ENCODE assay signal across 21 cellular contexts in genomic region chr17:56424005-56424404, GRCh38.
DNase-seq lines count a peak whose midpoint lies in the region; ATAC-seq and TF ChIP-seq lines count a peak whose summit lies in the region.
"Had no signal": no experiment of that assay in that cellular context is flagged by ENCODE, and none has a peak within 500 bp of the region (broad histone marks: within the 10 kb centered on the region; RNA-seq: fewer than 3 reads in every experiment).

No MANE protein-coding gene starts in this region.

- H3K36me3 Mint-ChIP-seq in activated CD4-positive, alpha-beta T cell treated with anti-CD3 and anti-CD28 coated beads, Interleukin-2, amount 10 ng/mL, durations not matched to agents 24 days and 14 days (ENCODE audit: low read depth) = no peaks in the 10 kb centered on the region
- H3K36me3 Mint-ChIP-seq in stimulated activated naive CD8-positive, alpha-beta T cell treated with anti-CD3 and anti-CD28 coated beads, Interleukin-15, Interleukin-2, amounts not matched to agents 100 ng/mL and 50 ng/mL, for 24 hours (ENCODE audit: low read depth) = no peaks in the 10 kb centered on the region
- no peaks in the 10 kb centered on the region for H3K36me3 Mint-ChIP-seq in nephron progenitor cell (ENCODE audit: low read depth)
- H3K36me3 Mint-ChIP-seq: CD4-positive, CD25-positive, alpha-beta regulatory T cell; CD8-positive, alpha-beta memory T cell had no signal

- peak overlapping the region; percentile 18 for H3K27ac Mint-ChIP-seq in activated CD4-positive, alpha-beta T cell treated with anti-CD3 and anti-CD28 coated beads, Interleukin-2, amount 10 ng/mL, durations not matched to agents 24 days and 14 days
- peak overlapping the region; percentile 33 for H3K27ac Mint-ChIP-seq in stimulated activated naive CD8-positive, alpha-beta T cell treated with anti-CD3 and anti-CD28 coated beads, Interleukin-15, Interleukin-2, amounts not matched to agents 100 ng/mL and 50 ng/mL, for 24 hours
- peak overlapping the region; percentile 58 for H3K27ac Mint-ChIP-seq in nephron progenitor cell
- H3K27ac Mint-ChIP-seq: B cell; CD4-positive, CD25-positive, alpha-beta regulatory T cell; CD8-positive, alpha-beta memory T cell; HFFc6 had no signal

- intact Hi-C loops in activated CD4-positive, alpha-beta T cell treated with anti-CD3 and anti-CD28 coated beads, Interleukin-2, amount 10 ng/mL, durations not matched to agents 24 days and 14 days (cut with micrococcal nuclease) = no loop called here

- H3K9me3 Mint-ChIP-seq in activated CD4-positive, alpha-beta T cell treated with anti-CD3 and anti-CD28 coated beads, Interleukin-2, amount 10 ng/mL, durations not matched to agents 24 days and 14 days = no peaks in the 10 kb centered on the region
- H3K9me3 Mint-ChIP-seq in stimulated activated naive CD8-positive, alpha-beta T cell treated with anti-CD3 and anti-CD28 coated beads, Interleukin-15, Interleukin-2, amounts not matched to agents 100 ng/mL and 50 ng/mL, for 24 hours = no peaks in the 10 kb centered on the region
- no peaks in the 10 kb centered on the region for H3K9me3 Mint-ChIP-seq in nephron progenitor cell
- H3K9me3 Mint-ChIP-seq: CD8-positive, alpha-beta memory T cell; HFFc6 had no signal

- H3K27me3 Mint-ChIP-seq in activated CD4-positive, alpha-beta T cell treated with anti-CD3 and anti-CD28 coated beads, Interleukin-2, amount 10 ng/mL, durations not matched to agents 24 days and 14 days = peaks cover 4% of the 10 kb centered on the region
- H3K27me3 Mint-ChIP-seq in stimulated activated naive CD8-positive, alpha-beta T cell treated with anti-CD3 and anti-CD28 coated beads, Interleukin-15, Interleukin-2, amounts not matched to agents 100 ng/mL and 50 ng/mL, for 24 hours = peaks cover 17% of the 10 kb centered on the region
- no peaks in the 10 kb centered on the region for H3K27me3 Mint-ChIP-seq in nephron progenitor cell (ENCODE audit: low read depth, poor library complexity)

- TF ChIP-seq CTCF in nephron progenitor cell (IDR thresholded peaks at IDR 0.05) = no peak

- peaks cover 11% of the 10 kb centered on the region for H3K4me1 Mint-ChIP-seq in activated CD4-positive, alpha-beta T cell treated with anti-CD3 and anti-CD28 coated beads, Interleukin-2, amount 10 ng/mL, durations not matched to agents 24 days and 14 days
- peaks cover 21% of the 10 kb centered on the region for H3K4me1 Mint-ChIP-seq in stimulated activated naive CD8-positive, alpha-beta T cell treated with anti-CD3 and anti-CD28 coated beads, Interleukin-15, Interleukin-2, amounts not matched to agents 100 ng/mL and 50 ng/mL, for 24 hours (ENCODE audit: low read depth)
- no peaks in the 10 kb centered on the region for H3K4me1 Mint-ChIP-seq in nephron progenitor cell
- H3K4me1 Mint-ChIP-seq: B cell; CD4-positive, CD25-positive, alpha-beta regulatory T cell; CD8-positive, alpha-beta memory T cell had no signal

- no peak for DNase-seq in activated CD4-positive, alpha-beta T cell treated with anti-CD3 and anti-CD28 coated beads, Interleukin-2, amount 10 ng/mL, durations not matched to agents 24 days and 14 days
- no peak for DNase-seq in activated CD4-positive, alpha-beta T cell treated with anti-CD3 and anti-CD28 coated beads, Interleukin-2, amount 50 U/mL, for 4 hours
- no peak for DNase-seq in stimulated activated naive CD8-positive, alpha-beta T cell treated with anti-CD3 and anti-CD28 coated beads, Interleukin-15, Interleukin-2, amounts not matched to agents 100 U/mL and 50 U/mL, for 24 hours
- DNase-seq in nephron progenitor cell (no peak), NCI-H1694 (lab: John Stamatoyannopoulos, UW) (no peak)
- DNase-seq: 8988T; C1 segment of cervical spinal cord; CD4-positive, CD25-positive, alpha-beta regulatory T cell; CD8-positive, alpha-beta memory T cell; COR-L47; DMS 273 treated with DMSO at 0.1 percent for 48 hours; DMS53; DND-41; EL; GOT3; H7; HFFc6 had no signal

- no peak for ATAC-seq in stimulated activated naive CD8-positive, alpha-beta T cell treated with anti-CD3 and anti-CD28 coated beads, Interleukin-15, Interleukin-2, amounts not matched to agents 100 U/mL and 50 U/mL, for 24 hours
- ATAC-seq in HG03442 (IDR thresholded peaks at IDR 0.05; ENCODE audit: unreplicated experiment) = no peak
- ATAC-seq: HCT116 had no signal

- H3K4me3 Mint-ChIP-seq in activated CD4-positive, alpha-beta T cell treated with anti-CD3 and anti-CD28 coated beads, Interleukin-2, amount 10 ng/mL, durations not matched to agents 24 days and 14 days = no peak overlapping the region
- H3K4me3 Mint-ChIP-seq in stimulated activated naive CD8-positive, alpha-beta T cell treated with anti-CD3 and anti-CD28 coated beads, Interleukin-15, Interleukin-2, amounts not matched to agents 100 ng/mL and 50 ng/mL, for 24 hours = no peak overlapping the region
- H3K4me3 Mint-ChIP-seq in nephron progenitor cell = no peak overlapping the region
- H3K4me3 Mint-ChIP-seq: B cell; CD4-positive, CD25-positive, alpha-beta regulatory T cell; CD8-positive, alpha-beta memory T cell; HFFc6 had no signal
